Comparison of ENCODE assay signal across 20 cellular contexts in genomic region chr7:106222545-106222944, GRCh38.
DNase-seq lines count a peak whose midpoint lies in the region; ATAC-seq, FAIRE-seq and TF ChIP-seq lines count a peak whose summit lies in the region.
"Had no signal": no experiment of that assay in that cellular context is flagged by ENCODE, and none has a peak within 500 bp of the region (broad histone marks: within the 10 kb centered on the region; RNA-seq: fewer than 3 reads in every experiment).

No MANE protein-coding gene starts in this region.

- H3K4me1 ChIP-seq in liver (ENCODE audit: control insufficient read depth in 4 of 4, insufficient read depth in 4 of 4, low read length in 3 of 4) (peaks cover 2 to 7% (median 5%) of the 10 kb centered on the region in 4 donors), HepG2 (ENCODE audit: insufficient read depth, low read length) (no peaks in the 10 kb centered on the region), right lobe of liver (peaks cover 0 to 12% (median 4%) of the 10 kb centered on the region in 4 donors), upper lobe of right lung (peaks cover 12% of the 10 kb centered on the region), spleen (peaks cover 0 to 18% (median 5%) of the 10 kb centered on the region in 6 donors)
- H3K4me1 ChIP-seq: HAP-1 had no signal

- no TSS peak for BruUV-seq in HepG2 (replicated peaks; lab: Mats Ljungman, UMichigan)

- TF ChIP-seq RAD21 in liver (IDR thresholded peaks at IDR 0.05) (no peak), HepG2 (CRISPR knock-in tag; IDR thresholded peaks at IDR 0.05) (no peak)

- POLR2A ChIA-PET in HepG2 (lab: Yijun Ruan, JAX), result no interaction called here

- H3K36me3 ChIP-seq in liver (ENCODE audit: control insufficient read depth in 4 of 4, insufficient read depth in 3 of 4, low read depth in 1 of 4, low read length in 3 of 4), result no peaks in the 10 kb centered on the region
- H3K36me3 ChIP-seq in HepG2 (replicated peaks in 1 of 2; ENCODE audit: control insufficient read depth in 1 of 2, insufficient read depth in 2 of 2, low read length in 2 of 2), result no peaks in the 10 kb centered on the region
- H3K36me3 ChIP-seq in right lobe of liver, result no peaks in the 10 kb centered on the region
- H3K36me3 ChIP-seq in upper lobe of right lung, result no peaks in the 10 kb centered on the region
- no peaks in the 10 kb centered on the region for H3K36me3 ChIP-seq in spleen
- H3K36me3 ChIP-seq: HAP-1 had no signal

- no peak overlapping the region for H3K4me2 ChIP-seq in HepG2 (ENCODE audit: low read depth, low read length)
- H3K4me2 ChIP-seq: A549 had no signal

- peak; percentile 45 for ATAC-seq in activated CD8-positive, alpha-beta memory T cell treated with anti-CD3 and anti-CD28 coated beads, Interleukin-2, amount 10 ng/mL, durations not matched to agents 7 days and 5 days
- ATAC-seq in HepG2 (no peak), right lobe of liver (peak; percentile 27 to 64 (median 38)), upper lobe of right lung (no peak)
- ATAC-seq: A549; CD8-positive, alpha-beta T cell had no signal

- no peaks in the 10 kb centered on the region for H3K9me3 Mint-ChIP-seq in activated CD8-positive, alpha-beta memory T cell treated with anti-CD3 and anti-CD28 coated beads, Interleukin-2, amount 10 ng/mL, durations not matched to agents 7 days and 5 days (ENCODE audit: low read depth)
- H3K9me3 Mint-ChIP-seq: CD14-positive monocyte; CD8-positive, alpha-beta T cell had no signal

- no peak for FAIRE-seq in HepG2 (lab: Jason Lieb, UNC)
- FAIRE-seq in GM19239 (lab: Jason Lieb, UNC), result no peak
- FAIRE-seq: A549, D721Med, GM12892, H1 had no signal

- H3K27ac Mint-ChIP-seq in activated CD8-positive, alpha-beta memory T cell treated with anti-CD3 and anti-CD28 coated beads, Interleukin-2, amount 10 ng/mL, durations not matched to agents 7 days and 5 days, result peak overlapping the region; percentile 4
- H3K27ac Mint-ChIP-seq: CD14-positive monocyte; CD8-positive, alpha-beta T cell had no signal

- H3K4me3 Mint-ChIP-seq in activated CD8-positive, alpha-beta memory T cell treated with anti-CD3 and anti-CD28 coated beads, Interleukin-2, amount 10 ng/mL, durations not matched to agents 7 days and 5 days, result no peak overlapping the region
- H3K4me3 Mint-ChIP-seq: CD14-positive monocyte; CD8-positive, alpha-beta T cell had no signal

- H3K4me3 ChIP-seq in liver (ENCODE audit: low read depth in 1 of 3, low read length in 3 of 3) (no peak overlapping the region), HepG2 (replicated peaks in 1 of 3; ENCODE audit: insufficient read depth in 1 of 3, low read depth in 2 of 3, low read length in 3 of 3) (no peak overlapping the region), right lobe of liver (no peak overlapping the region), upper lobe of right lung (no peak overlapping the region), spleen (no peak overlapping the region)
- H3K4me3 ChIP-seq: A549, HAP-1 had no signal

- peaks cover 23% of the 10 kb centered on the region for H3K27me3 Mint-ChIP-seq in activated CD8-positive, alpha-beta memory T cell treated with anti-CD3 and anti-CD28 coated beads, Interleukin-2, amount 10 ng/mL, durations not matched to agents 7 days and 5 days

- no peak overlapping the region for H3K9ac ChIP-seq in liver (ENCODE audit: low read depth in 1 of 2, low read length in 2 of 2)
- H3K9ac ChIP-seq in HepG2 (ENCODE audit: insufficient read depth, low read depth, low read length), result no peak overlapping the region

- H3K36me3 Mint-ChIP-seq in activated CD8-positive, alpha-beta memory T cell treated with anti-CD3 and anti-CD28 coated beads, Interleukin-2, amount 10 ng/mL, durations not matched to agents 7 days and 5 days, result peaks cover 2% of the 10 kb centered on the region
- H3K36me3 Mint-ChIP-seq: CD14-positive monocyte; CD8-positive, alpha-beta T cell had no signal

- H3K27ac ChIP-seq in liver (ENCODE audit: low read depth in 1 of 2, low read length in 2 of 2) (no peak overlapping the region), HepG2 (ENCODE audit: extremely low read length, insufficient read depth, low read length) (no peak overlapping the region), right lobe of liver (peak overlapping the region in 1 of 3 donors; percentile 15), upper lobe of right lung (peak overlapping the region; percentile 37), spleen (peak overlapping the region in 3 of 8 donors; percentile 4 to 37 (median 13))
- H3K27ac ChIP-seq: A549 had no signal

- CTCF ChIA-PET in activated CD8-positive, alpha-beta memory T cell treated with anti-CD3 and anti-CD28 coated beads, Interleukin-2, amount 10 ng/mL, durations not matched to agents 7 days and 5 days (lab: Charles Lee), result interaction anchor here (1.2 kb wide), 1 partner anchor 46 kb away, joined by 5 read pairs; no protein-coding TSS in a partner anchor
- CTCF ChIA-PET in HepG2 (lab: Yijun Ruan, JAX; ENCODE audit: low intra/inter-chr PET ratio, low total read pairs), result no interaction called here

- H3K79me2 ChIP-seq in HepG2 (ENCODE audit: insufficient read depth, low read length), result no peaks in the 10 kb centered on the region

- no peaks in the 10 kb centered on the region for H4K20me1 ChIP-seq in HepG2 (ENCODE audit: insufficient read depth, low read length)

- in situ Hi-C loops in HepG2 (cut with HindIII; ENCODE audit: extremely low pct_ligation_motif_present, low pct_unique_long_range_greater_than_20kb), result no loop called here

- peak; percentile 45 for DNase-seq in activated CD8-positive, alpha-beta memory T cell treated with anti-CD3 and anti-CD28 coated beads, Interleukin-2, amount 10 ng/mL, durations not matched to agents 7 days and 5 days
- DNase-seq in activated CD8-positive, alpha-beta memory T cell treated with anti-CD3 and anti-CD28 coated beads, Interleukin-2, amount 50 U/mL, for 48 hours, result no peak
- DNase-seq in HepG2 (ENCODE audit: low spot score), result no peak
- DNase-seq in right lobe of liver, result no peak
- DNase-seq in upper lobe of right lung, result no peak
- no peak for DNase-seq in GM19239 (ENCODE audit: insufficient read length, low spot score)
- no peak for DNase-seq in spleen
- DNase-seq: CD8-positive, alpha-beta T cell; COR-L47; DMS153; DMS79 treated with DMSO at 0.1 percent for 48 hours; EL; GDM1 had no signal

- TF ChIP-seq POLR2A in HepG2 (IDR thresholded peaks at IDR 0.05; ENCODE audit: insufficient read depth in 1 of 2, low read depth in 2 of 2, low read length in 2 of 2), result no peak
- TF ChIP-seq POLR2A in right lobe of liver (IDR thresholded peaks at IDR 0.05), result no peak
- no peak for TF ChIP-seq POLR2A in spleen (IDR thresholded peaks at IDR 0.05)

- TF ChIP-seq CTCF in liver (IDR thresholded peaks at IDR 0.05; ENCODE audit: low read depth, low read length, missing input control) (no peak), HepG2 (CRISPR knock-in tag; IDR thresholded peaks at IDR 0.05) (no peak), right lobe of liver (IDR thresholded peaks at IDR 0.05) (no peak), upper lobe of right lung (IDR thresholded peaks at IDR 0.05) (no peak), spleen (IDR thresholded peaks at IDR 0.05 in 8 of 11, conservative IDR thresholded peaks at IDR 0.05 in 3 of 11) (no peak)

- peaks cover 27% of the 10 kb centered on the region for H3K4me1 Mint-ChIP-seq in activated CD8-positive, alpha-beta memory T cell treated with anti-CD3 and anti-CD28 coated beads, Interleukin-2, amount 10 ng/mL, durations not matched to agents 7 days and 5 days
- H3K4me1 Mint-ChIP-seq: CD14-positive monocyte had no signal

- WGBS in liver, result 85% methylated on average over 2 of the region's 2 CpGs
- 18% methylated on average over 2 of the region's 2 CpGs for whole genome bisulfite sequencing in HepG2 (ENCODE audit: low lambda C conversion rate)
- 65% methylated on average over 2 of the region's 2 CpGs for WGBS in right lobe of liver (ENCODE audit: insufficient coverage, low coverage, low lambda C conversion rate, missing lambda C conversion rate)
- 73 to 97% (median 81%) methylated on average over 2 of the region's 2 CpGs for WGBS in spleen, 5 donors

- intact Hi-C loops in HepG2 (cut with micrococcal nuclease; ENCODE audit: unreplicated experiment), result no loop called here
- intact Hi-C loops in right lobe of liver (cut with DNase I), result no loop called here
- intact Hi-C loops in upper lobe of right lung (cut with DNase I), result no loop called here
- intact Hi-C loops in spleen (cut with DNase I; ENCODE audit: low total_unique reads), result no loop called here

- no peak for TF ChIP-seq EP300 in HepG2 (IDR thresholded peaks at IDR 0.05; ENCODE audit: low read depth in 2 of 2, low read length in 2 of 2)
- TF ChIP-seq EP300 in HepG2 (CRISPR knock-in tag; IDR thresholded peaks at IDR 0.05; ENCODE audit: borderline replicate concordance), result no peak

- H2AFZ ChIP-seq in HepG2 (ENCODE audit: low read length), result no peak overlapping the region

- H3K9me3 ChIP-seq in liver (ENCODE audit: control insufficient read depth in 4 of 4, low read length in 3 of 4) (no peaks in the 10 kb centered on the region), HepG2 (ENCODE audit: low read length) (no peaks in the 10 kb centered on the region), right lobe of liver (no peaks in the 10 kb centered on the region), upper lobe of right lung (no peaks in the 10 kb centered on the region), spleen (no peaks in the 10 kb centered on the region)
- H3K9me3 ChIP-seq: A549, HAP-1 had no signal

- no peaks in the 10 kb centered on the region for H3K27me3 ChIP-seq in liver (ENCODE audit: control insufficient read depth in 4 of 4, insufficient read depth in 4 of 4, low read length in 3 of 4)
- peaks cover 0 to 9% of the 10 kb centered on the region in 2 experiments; a peak in 2 of 5 replicates for H3K27me3 ChIP-seq in HepG2 (ENCODE audit: control insufficient read depth in 1 of 2, insufficient read depth in 2 of 2, low read length in 2 of 2)
- H3K27me3 ChIP-seq in right lobe of liver, result no peaks in the 10 kb centered on the region
- H3K27me3 ChIP-seq in upper lobe of right lung, result no peaks in the 10 kb centered on the region
- H3K27me3 ChIP-seq in spleen (replicated peaks in 1 of 7), result peaks cover 0 to 6% (median 0%) of the 10 kb centered on the region in 7 donors

TF ChIP-seq in liver, 16 proteins besides CTCF, POLR2A, EP300 and RAD21 (continues in another document):
- TF ChIP-seq JUND (IDR thresholded peaks at IDR 0.05) (no peak), NR2F2 (IDR thresholded peaks at IDR 0.05) (peak; percentile 85)

TF ChIP-seq in HepG2, 621 proteins besides CTCF, POLR2A, EP300 and RAD21 (continues in another document):
- TF ChIP-seq ZNF496 (CRISPR knock-in tag; IDR thresholded peaks at IDR 0.05; ENCODE audit: insufficient replicate concordance) (no peak), ATF7-NPFF (CRISPR knock-in tag; IDR thresholded peaks at IDR 0.05; ENCODE audit: low read depth) (no peak), ETV6 (CRISPR knock-in tag; conservative IDR thresholded peaks at IDR 0.05) (no peak), HNRNPL (IDR thresholded peaks at IDR 0.05; ENCODE audit: low read depth, low read length) (no peak), GLI4 (CRISPR knock-in tag; IDR thresholded peaks at IDR 0.05; ENCODE audit: borderline replicate concordance) (no peak), ZSCAN22 (CRISPR knock-in tag; IDR thresholded peaks at IDR 0.05) (no peak), TSC22D2 (CRISPR knock-in tag; IDR thresholded peaks at IDR 0.05; ENCODE audit: borderline replicate concordance) (no peak), TGIF2 (CRISPR knock-in tag; IDR thresholded peaks at IDR 0.05) (no peak), ZSCAN12 (CRISPR knock-in tag; IDR thresholded peaks at IDR 0.05) (no peak), KLF11 (CRISPR knock-in tag; IDR thresholded peaks at IDR 0.05) (no peak)

Comparison
In these comparisons a context has a peak if more than half of its experiments do, and no peak if none do; other contexts are left out.
1. ATAC-seq: peak in activated CD8-positive, alpha-beta memory T cell treated with anti-CD3 and anti-CD28 coated beads, Interleukin-2, amount 10 ng/mL, durations not matched to agents 7 days and 5 days (single experiment) and right lobe of liver (4 of 4); none in HepG2 (single experiment) and upper lobe of right lung (single experiment).